ENCODE assay signal across 17 cellular contexts in genomic region chr2:131046580-131047274, GRCh38. TPM values are rescaled to one million over a fixed set of nuclear protein-coding genes. Genes with fewer than 3 reads are reported as not detected.
DNase-seq lines count a peak whose midpoint lies in the region; ATAC-seq, FAIRE-seq and TF ChIP-seq lines count a peak whose summit lies in the region.
"Had no signal": no experiment of that assay in that cellular context is flagged by ENCODE, and none has a peak within 500 bp of the region (broad histone marks: within the 10 kb centered on the region; RNA-seq: fewer than 3 reads in every experiment).

No MANE protein-coding gene starts in this region.

- H3K36me3 ChIP-seq in kidney (ENCODE audit: control insufficient read depth in 1 of 2, insufficient read depth in 2 of 2, low read length in 2 of 2) (peaks cover 20 to 34% of the 10 kb centered on the region in 2 donors), sigmoid colon (peaks cover 27 to 81% (median 38%) of the 10 kb centered on the region in 4 donors)

- H3K4me1 Mint-ChIP-seq in WTC11 = peaks cover 6% of the 10 kb centered on the region; the same call in 1 of the 2 replicates

- TF ChIP-seq EP300 in sigmoid colon (IDR thresholded peaks at IDR 0.05) = no peak

- H3K9me3 Mint-ChIP-seq in WTC11 = no peaks in the 10 kb centered on the region

- no peak for FAIRE-seq in kidney (lab: Jason Lieb, UNC)
- FAIRE-seq: GM12891 had no signal

- no peak for DNase-seq in WTC11 (ENCODE audit: low spot score)
- DNase-seq in kidney = peak; percentile 60
- DNase-seq in sigmoid colon = peak; percentile 60
- DNase-seq in effector CD8-positive, alpha-beta T cell (lab: John Stamatoyannopoulos, UW) = no peak
- DNase-seq: Calu3; NCI-H1930; NCI-H446 treated with DMSO at 0.1 percent for 48 hours; occipital lobe; SIG-M5; stimulated activated CD4-positive, alpha-beta T cell treated with anti-CD3 and anti-CD28 coated beads, Interleukin-4, amount 100 ng/mL, for 24 hours; stimulated activated CD8-positive, alpha-beta memory T cell treated with anti-CD3 and anti-CD28 coated beads, Interleukin-4, amount 100 ng/mL, for 48 hours had no signal

- no peaks in the 10 kb centered on the region for H3K27me3 ChIP-seq in sigmoid colon

- H3K4me3 ChIP-seq in kidney (ENCODE audit: low read length in 2 of 2) (no peak overlapping the region), sigmoid colon (no peak overlapping the region)
- H3K4me3 ChIP-seq: thoracic aorta had no signal

- H3K9ac ChIP-seq in kidney (ENCODE audit: low read length in 2 of 2) = no peak overlapping the region

- CTCF ChIA-PET in WTC11 (lab: Charles Lee) = no interaction called here

- ATAC-seq in WTC11 (no peak), HG03097 (IDR thresholded peaks at IDR 0.05; ENCODE audit: low FRiP score, unreplicated experiment) (no peak), GM21576 (IDR thresholded peaks at IDR 0.05; ENCODE audit: unreplicated experiment) (no peak)

- peaks cover 42% of the 10 kb centered on the region for H3K36me3 Mint-ChIP-seq in WTC11

- no peaks in the 10 kb centered on the region for H3K9me3 ChIP-seq in kidney (ENCODE audit: control insufficient read depth in 1 of 2, low read length in 2 of 2)
- H3K9me3 ChIP-seq in sigmoid colon = no peaks in the 10 kb centered on the region
- H3K9me3 ChIP-seq: thoracic aorta had no signal

- H3K27ac ChIP-seq in kidney (ENCODE audit: low read depth in 2 of 2, low read length in 2 of 2) (no peak overlapping the region), sigmoid colon (no peak overlapping the region)
- H3K27ac ChIP-seq: thoracic aorta had no signal

- H3K27ac Mint-ChIP-seq in WTC11 = peak overlapping the region; percentile 55
- H3K27ac Mint-ChIP-seq: activated naive CD8-positive, alpha-beta T cell had no signal

- TF ChIP-seq POLR2A in GM15510 (IDR thresholded peaks at IDR 0.05; ENCODE audit: borderline replicate concordance, extremely low read depth, insufficient read length) (peak; percentile 7), sigmoid colon (IDR thresholded peaks at IDR 0.05) (no peak)

- intact Hi-C loops in kidney (cut with DNase I) (no loop called here), sigmoid colon (cut with DNase I) (no loop called here)

- TF ChIP-seq CTCF in WTC11 (IDR thresholded peaks at IDR 0.05) (no peak), kidney (IDR thresholded peaks at IDR 0.05; ENCODE audit: borderline replicate concordance, extremely low read depth, insufficient read depth) (no peak), sigmoid colon (IDR thresholded peaks at IDR 0.05) (no peak)

- no peaks in the 10 kb centered on the region for H3K27me3 Mint-ChIP-seq in WTC11 (ENCODE audit: low read depth)
- H3K27me3 Mint-ChIP-seq: activated naive CD8-positive, alpha-beta T cell had no signal

- H3K4me1 ChIP-seq in kidney (ENCODE audit: control insufficient read depth in 1 of 2, insufficient read depth in 1 of 2, low read depth in 1 of 2, low read length in 2 of 2) = no peaks in the 10 kb centered on the region
- H3K4me1 ChIP-seq in sigmoid colon = no peaks in the 10 kb centered on the region

- 91 to 92% methylated on average over 22 of the region's 22 CpGs for WGBS in sigmoid colon, 2 donors

- H3K4me3 Mint-ChIP-seq in WTC11 = no peak overlapping the region
- H3K4me3 Mint-ChIP-seq: activated naive CD8-positive, alpha-beta T cell had no signal

- POLR2A ChIA-PET in WTC11 (lab: Charles Lee) = interaction anchor here (0.5 kb wide), 1 partner anchor 49 kb away, joined by 3 read pairs; no protein-coding TSS in a partner anchor

TF ChIP-seq in WTC11, 78 proteins besides CTCF, POLR2A, EP300 and RAD21 (continues in another document):
- TF ChIP-seq E2F1 (CRISPR knock-in tag; IDR thresholded peaks at IDR 0.05) = no peak
- TF ChIP-seq PREB (CRISPR knock-in tag; IDR thresholded peaks at IDR 0.05; ENCODE audit: borderline replicate concordance) = no peak
- no peak for TF ChIP-seq GABPB1 (CRISPR knock-in tag; IDR thresholded peaks at IDR 0.05)
- no peak for TF ChIP-seq RELA (CRISPR knock-in tag; IDR thresholded peaks at IDR 0.05; ENCODE audit: borderline replicate concordance)
- TF ChIP-seq CREB1 (CRISPR knock-in tag; IDR thresholded peaks at IDR 0.05) = no peak
- TF ChIP-seq TEAD4 (CRISPR knock-in tag; IDR thresholded peaks at IDR 0.05) = no peak
- no peak for TF ChIP-seq ZNF317 (CRISPR knock-in tag; IDR thresholded peaks at IDR 0.05; ENCODE audit: borderline replicate concordance, low read depth)
- no peak for TF ChIP-seq FOXJ3 (CRISPR knock-in tag; IDR thresholded peaks at IDR 0.05; ENCODE audit: borderline replicate concordance)
- TF ChIP-seq NR2C2 (CRISPR knock-in tag; IDR thresholded peaks at IDR 0.05) = no peak
- no peak for TF ChIP-seq SMAD3 (CRISPR knock-in tag; IDR thresholded peaks at IDR 0.05; ENCODE audit: borderline replicate concordance)
- TF ChIP-seq ZNF281 (CRISPR knock-in tag; IDR thresholded peaks at IDR 0.05) = no peak
- TF ChIP-seq ATF6 (CRISPR knock-in tag; IDR thresholded peaks at IDR 0.05) = no peak
- no peak for TF ChIP-seq E2F5 (CRISPR knock-in tag; IDR thresholded peaks at IDR 0.05)

RNA-seq across cellular contexts. Expression of gene FAM168B, which starts 46.5 kb away (rescaled TPM):
- total RNA-seq in WTC11 (2021) (63.9 to 74.9 TPM (median 68.7 TPM) in 3 replicates), kidney (89.9 TPM), sigmoid colon (100 to 1,000 TPM; 125 to 153 (median 136) TPM)
- polyA plus RNA-seq in kidney (ENCODE audit: insufficient read depth, low read depth, low replicate concordance) (34.1 TPM), sigmoid colon (10 to 100 TPM; 29.1 to 54.7 (median 30.0) TPM)

RNA-seq across cellular contexts. Expression of gene PLEKHB2, which starts 58.4 kb away (rescaled TPM):
- total RNA-seq in WTC11 (2021) (62.1 to 65.6 TPM (median 63.1 TPM) in 3 replicates), kidney (85.4 TPM), sigmoid colon (10 to 100 TPM; 28.8 to 39.6 (median 33.7) TPM)
- polyA plus RNA-seq in kidney (ENCODE audit: insufficient read depth, low read depth, low replicate concordance) (110 TPM), sigmoid colon (100 to 1,000 TPM in 1 of 3 donors, 10 to 100 TPM in 2; 59.3 to 160 (median 96.1) TPM)

Comparison
In these comparisons a context has a peak if more than half of its experiments do, and no peak if none do; other contexts are left out.
1. DNase-seq: peak in kidney (single experiment) and sigmoid colon (single experiment); none in WTC11 (single experiment) and effector CD8-positive, alpha-beta T cell (single experiment).